In genomic region chrX:15814811-15815210, GRCh38 we compare ENCODE assay signal across 17 cellular contexts. TPM values are rescaled to one million over a fixed set of nuclear protein-coding genes. Genes with fewer than 3 reads are reported as not detected.
DNase-seq lines count a peak whose midpoint lies in the region; ATAC-seq and TF ChIP-seq lines count a peak whose summit lies in the region.
"Had no signal": no experiment of that assay in that cellular context is flagged by ENCODE, and none has a peak within 500 bp of the region (broad histone marks: within the 10 kb centered on the region; RNA-seq: fewer than 3 reads in every experiment).

No MANE protein-coding gene starts in this region.

- intact Hi-C loops in CD4-positive, alpha-beta memory T cell (cut with micrococcal nuclease), result no loop called here
- intact Hi-C loops in activated T-helper 1 cell treated with anti-CD3 and anti-CD28 coated beads, Interleukin-12 subunit alpha, Interleukin-12 subunit beta, Interleukin-2, Interleukin-4 antibody, amounts not matched to agents 30 ng/mL and 10 ng/mL and 1 ng/mL, durations not matched to agents 14 hours and 24 hours and 36 hours (cut with micrococcal nuclease), result loop anchor here (5.0 kb wide), 2 partner anchors 53 to 128 kb away; no protein-coding TSS in a partner anchor

- no peak overlapping the region for H3K4me3 Mint-ChIP-seq in activated CD4-positive, alpha-beta T cell treated with anti-CD3 and anti-CD28 coated beads, Interleukin-2, amount 10 ng/mL, durations not matched to agents 7 days and 5 days
- no peak overlapping the region for H3K4me3 Mint-ChIP-seq in CD4-positive, alpha-beta memory T cell
- H3K4me3 Mint-ChIP-seq in activated T-helper 1 cell treated with anti-CD3 and anti-CD28 coated beads, Interleukin-12 subunit alpha, Interleukin-12 subunit beta, Interleukin-2, Interleukin-4 antibody, amounts not matched to agents 30 ng/mL and 10 ng/mL and 1 ng/mL, durations not matched to agents 14 hours and 24 hours and 36 hours, result peak overlapping the region; percentile 22
- H3K4me3 Mint-ChIP-seq in nephron progenitor cell, result no peak overlapping the region
- no peak overlapping the region for H3K4me3 Mint-ChIP-seq in stimulated activated effector memory CD8-positive, alpha-beta T cell treated with anti-CD3 and anti-CD28 coated beads, Interleukin-12 subunit alpha, Interleukin-12 subunit beta, amount 100 ng/mL, for 72 hours
- H3K4me3 Mint-ChIP-seq: HFFc6 had no signal

- no peaks in the 10 kb centered on the region for H3K9me3 Mint-ChIP-seq in activated CD4-positive, alpha-beta T cell treated with anti-CD3 and anti-CD28 coated beads, Interleukin-2, amount 10 ng/mL, durations not matched to agents 7 days and 5 days
- peaks cover 0 to 2% (median 0%) of the 10 kb centered on the region in 8 donors for H3K9me3 Mint-ChIP-seq in CD4-positive, alpha-beta memory T cell
- H3K9me3 Mint-ChIP-seq in activated T-helper 1 cell treated with anti-CD3 and anti-CD28 coated beads, Interleukin-12 subunit alpha, Interleukin-12 subunit beta, Interleukin-2, Interleukin-4 antibody, amounts not matched to agents 30 ng/mL and 10 ng/mL and 1 ng/mL, durations not matched to agents 14 hours and 24 hours and 36 hours, result no peaks in the 10 kb centered on the region
- no peaks in the 10 kb centered on the region for H3K9me3 Mint-ChIP-seq in nephron progenitor cell
- H3K9me3 Mint-ChIP-seq in stimulated activated effector memory CD8-positive, alpha-beta T cell treated with anti-CD3 and anti-CD28 coated beads, Interleukin-12 subunit alpha, Interleukin-12 subunit beta, amount 100 ng/mL, for 72 hours, result no peaks in the 10 kb centered on the region
- H3K9me3 Mint-ChIP-seq: HFFc6 had no signal

- DNase-seq in activated CD4-positive, alpha-beta T cell treated with anti-CD3 and anti-CD28 coated beads, Interleukin-2, amount 10 ng/mL, durations not matched to agents 7 days and 5 days, result peak; percentile 8
- DNase-seq in activated CD4-positive, alpha-beta T cell treated with anti-CD3 and anti-CD28 coated beads for 4 hours, result no peak
- DNase-seq in CD4-positive, alpha-beta memory T cell, result no peak
- no peak for DNase-seq in activated T-helper 1 cell treated with anti-CD3 and anti-CD28 coated beads, Interleukin-12 subunit alpha, Interleukin-12 subunit beta, Interleukin-2, Interleukin-4 antibody, amounts not matched to agents 30 ng/mL and 10 ng/mL and 1 ng/mL, durations not matched to agents 14 hours and 24 hours and 36 hours (ENCODE audit: low spot score)
- DNase-seq in nephron progenitor cell, result no peak
- no peak for DNase-seq in stimulated activated effector memory CD8-positive, alpha-beta T cell treated with anti-CD3 and anti-CD28 coated beads, Interleukin-12 subunit alpha, Interleukin-12 subunit beta, amount 100 ng/mL, for 72 hours (ENCODE audit: low spot score in 2 of 2)
- no peak for DNase-seq in Ammon's horn (ENCODE audit: low spot score)
- DNase-seq: Caco-2, DMS153, HFFc6, NCI-H1048, NCI-H146, NCI-H2227 treated with DMSO at 0.1 percent for 48 hours, NCI-H524, PC-9 had no signal

- no peaks in the 10 kb centered on the region for H3K9me3 ChIP-seq in CD4-positive, alpha-beta memory T cell (ENCODE audit: control insufficient read depth in 1 of 2, low read length in 2 of 2)
- H3K9me3 ChIP-seq: BLaER1 treated with 17β-estradiol and CSF1 and Interleukin-3, amounts not matched to agents 10 nM and 100 nM; Caco-2 had no signal

- no peak overlapping the region for H3K4me3 ChIP-seq in CD4-positive, alpha-beta memory T cell (ENCODE audit: low read length in 2 of 2)
- H3K4me3 ChIP-seq: BLaER1 treated with 17β-estradiol and CSF1 and Interleukin-3, amounts not matched to agents 10 nM and 100 nM; PC-9 had no signal

- no peaks in the 10 kb centered on the region for H3K27me3 ChIP-seq in CD4-positive, alpha-beta memory T cell (ENCODE audit: insufficient read depth, low read length)

- no peak for TF ChIP-seq CTCF in nephron progenitor cell (IDR thresholded peaks at IDR 0.05)

- POLR2A ChIA-PET in activated CD4-positive, alpha-beta T cell treated with anti-CD3 and anti-CD28 coated beads, Interleukin-2, amount 10 ng/mL, durations not matched to agents 7 days and 5 days (lab: Charles Lee), result no interaction called here
- POLR2A ChIA-PET in CD4-positive, alpha-beta memory T cell (lab: Charles Lee; ENCODE audit: partially characterized antibody), result interaction anchor here (2.2 to 2.4 kb wide), 2 partner anchors 25 to 40 kb away, joined by 7 to 12 read pairs; partner anchors contain the start of genes AP1S2 and ZRSR2

- TF ChIP-seq POLR2A in GM18505 (IDR thresholded peaks at IDR 0.05; ENCODE audit: borderline replicate concordance, extremely low read depth, insufficient read depth, insufficient read length), result no peak

- H3K27me3 Mint-ChIP-seq in activated CD4-positive, alpha-beta T cell treated with anti-CD3 and anti-CD28 coated beads, Interleukin-2, amount 10 ng/mL, durations not matched to agents 7 days and 5 days, result no peaks in the 10 kb centered on the region
- H3K27me3 Mint-ChIP-seq in CD4-positive, alpha-beta memory T cell, result no peaks in the 10 kb centered on the region
- no peaks in the 10 kb centered on the region for H3K27me3 Mint-ChIP-seq in activated T-helper 1 cell treated with anti-CD3 and anti-CD28 coated beads, Interleukin-12 subunit alpha, Interleukin-12 subunit beta, Interleukin-2, Interleukin-4 antibody, amounts not matched to agents 30 ng/mL and 10 ng/mL and 1 ng/mL, durations not matched to agents 14 hours and 24 hours and 36 hours (ENCODE audit: insufficient read depth)
- H3K27me3 Mint-ChIP-seq in nephron progenitor cell (ENCODE audit: low read depth, poor library complexity), result no peaks in the 10 kb centered on the region

- H3K4me1 Mint-ChIP-seq in activated CD4-positive, alpha-beta T cell treated with anti-CD3 and anti-CD28 coated beads, Interleukin-2, amount 10 ng/mL, durations not matched to agents 7 days and 5 days, result peaks cover 43% of the 10 kb centered on the region
- H3K4me1 Mint-ChIP-seq in CD4-positive, alpha-beta memory T cell, result peaks cover 22 to 36% (median 30%) of the 10 kb centered on the region in 4 donors
- peaks cover 37% of the 10 kb centered on the region for H3K4me1 Mint-ChIP-seq in activated T-helper 1 cell treated with anti-CD3 and anti-CD28 coated beads, Interleukin-12 subunit alpha, Interleukin-12 subunit beta, Interleukin-2, Interleukin-4 antibody, amounts not matched to agents 30 ng/mL and 10 ng/mL and 1 ng/mL, durations not matched to agents 14 hours and 24 hours and 36 hours (ENCODE audit: low read depth)
- no peaks in the 10 kb centered on the region for H3K4me1 Mint-ChIP-seq in nephron progenitor cell
- peaks cover 27% of the 10 kb centered on the region for H3K4me1 Mint-ChIP-seq in stimulated activated effector memory CD8-positive, alpha-beta T cell treated with anti-CD3 and anti-CD28 coated beads, Interleukin-12 subunit alpha, Interleukin-12 subunit beta, amount 100 ng/mL, for 72 hours

- H3K36me3 Mint-ChIP-seq in activated CD4-positive, alpha-beta T cell treated with anti-CD3 and anti-CD28 coated beads, Interleukin-2, amount 10 ng/mL, durations not matched to agents 7 days and 5 days (ENCODE audit: low read depth), result peaks cover 32% of the 10 kb centered on the region
- H3K36me3 Mint-ChIP-seq in CD4-positive, alpha-beta memory T cell, result peaks cover 39 to 45% of the 10 kb centered on the region in 2 donors
- peaks cover 37% of the 10 kb centered on the region for H3K36me3 Mint-ChIP-seq in activated T-helper 1 cell treated with anti-CD3 and anti-CD28 coated beads, Interleukin-12 subunit alpha, Interleukin-12 subunit beta, Interleukin-2, Interleukin-4 antibody, amounts not matched to agents 30 ng/mL and 10 ng/mL and 1 ng/mL, durations not matched to agents 14 hours and 24 hours and 36 hours (ENCODE audit: low read depth)
- peaks cover 66% of the 10 kb centered on the region for H3K36me3 Mint-ChIP-seq in nephron progenitor cell (ENCODE audit: low read depth)
- peaks cover 91% of the 10 kb centered on the region for H3K36me3 Mint-ChIP-seq in stimulated activated effector memory CD8-positive, alpha-beta T cell treated with anti-CD3 and anti-CD28 coated beads, Interleukin-12 subunit alpha, Interleukin-12 subunit beta, amount 100 ng/mL, for 72 hours

- peaks cover 33% of the 10 kb centered on the region for H3K4me1 ChIP-seq in CD4-positive, alpha-beta memory T cell (ENCODE audit: insufficient read depth, low read length)
- H3K4me1 ChIP-seq: Caco-2 had no signal

- H3K27ac Mint-ChIP-seq in activated CD4-positive, alpha-beta T cell treated with anti-CD3 and anti-CD28 coated beads, Interleukin-2, amount 10 ng/mL, durations not matched to agents 7 days and 5 days, result peak overlapping the region; percentile 25
- peak overlapping the region in 6 of 7 donors; percentile 3 to 71 (median 18) for H3K27ac Mint-ChIP-seq in CD4-positive, alpha-beta memory T cell
- H3K27ac Mint-ChIP-seq in activated T-helper 1 cell treated with anti-CD3 and anti-CD28 coated beads, Interleukin-12 subunit alpha, Interleukin-12 subunit beta, Interleukin-2, Interleukin-4 antibody, amounts not matched to agents 30 ng/mL and 10 ng/mL and 1 ng/mL, durations not matched to agents 14 hours and 24 hours and 36 hours, result no peak overlapping the region
- H3K27ac Mint-ChIP-seq in nephron progenitor cell, result peak overlapping the region; percentile 55
- no peak overlapping the region for H3K27ac Mint-ChIP-seq in stimulated activated effector memory CD8-positive, alpha-beta T cell treated with anti-CD3 and anti-CD28 coated beads, Interleukin-12 subunit alpha, Interleukin-12 subunit beta, amount 100 ng/mL, for 72 hours
- H3K27ac Mint-ChIP-seq: HFFc6 had no signal

- no peak for ATAC-seq in stimulated activated effector memory CD8-positive, alpha-beta T cell treated with anti-CD3 and anti-CD28 coated beads, Interleukin-12 subunit alpha, Interleukin-12 subunit beta, amount 100 ng/mL, for 72 hours
- ATAC-seq in GM18505 (IDR thresholded peaks at IDR 0.05; ENCODE audit: unreplicated experiment), result no peak

- CTCF ChIA-PET in activated CD4-positive, alpha-beta T cell treated with anti-CD3 and anti-CD28 coated beads, Interleukin-2, amount 10 ng/mL, durations not matched to agents 7 days and 5 days (lab: Charles Lee), result interaction anchor here (1.4 to 1.5 kb wide), 2 partner anchors 10 to 19 kb away, joined by 3 to 5 read pairs; no protein-coding TSS in a partner anchor
- CTCF ChIA-PET in CD4-positive, alpha-beta memory T cell (lab: Charles Lee; ENCODE audit: partially characterized antibody), result interaction anchor here (1.1 to 1.5 kb wide), 4 partner anchors 24 to 882 kb away, joined by 3 to 8 read pairs (median 4); partner anchors contain the start of gene ZRSR2

- no peak overlapping the region for H3K27ac ChIP-seq in CD4-positive, alpha-beta memory T cell (ENCODE audit: low read depth, low read length)
- H3K27ac ChIP-seq: BLaER1 treated with 17β-estradiol and CSF1 and Interleukin-3, amounts not matched to agents 10 nM and 100 nM; PC-9 had no signal

- peaks cover 11% of the 10 kb centered on the region for H3K36me3 ChIP-seq in CD4-positive, alpha-beta memory T cell (ENCODE audit: insufficient read depth, low read length)

RNA-seq across cellular contexts. Expression of gene ZRSR2, which starts 24.5 kb away (rescaled TPM):
- total RNA-seq in activated CD4-positive, alpha-beta T cell treated with anti-CD3 and anti-CD28 coated beads, Interleukin-2, amount 10 ng/mL, durations not matched to agents 7 days and 5 days, result 10 to 100 TPM; 16.5 to 17.2 TPM
- 10 to 100 TPM; 30.1 to 30.7 TPM for total RNA-seq in CD4-positive, alpha-beta memory T cell
- polyA plus RNA-seq in CD4-positive, alpha-beta memory T cell, result 10 to 100 TPM; 19.5 to 42.2 TPM
- 20.6 and 22.1 TPM in 2 replicates for total RNA-seq in activated T-helper 1 cell treated with anti-CD3 and anti-CD28 coated beads, Interleukin-12 subunit alpha, Interleukin-12 subunit beta, Interleukin-2, Interleukin-4 antibody, amounts not matched to agents 30 ng/mL and 10 ng/mL and 1 ng/mL, durations not matched to agents 14 hours and 24 hours and 36 hours

RNA-seq across cellular contexts. Expression of gene AP1S2, which starts 39.8 kb away (rescaled TPM):
- total RNA-seq in activated CD4-positive, alpha-beta T cell treated with anti-CD3 and anti-CD28 coated beads, Interleukin-2, amount 10 ng/mL, durations not matched to agents 7 days and 5 days, result 10 to 100 TPM; 38.6 to 41.2 TPM
- total RNA-seq in CD4-positive, alpha-beta memory T cell, result 10 to 100 TPM; 23.9 to 26.4 TPM
- polyA plus RNA-seq in CD4-positive, alpha-beta memory T cell, result 10 to 100 TPM; 64.2 to 83.9 TPM
- total RNA-seq in activated T-helper 1 cell treated with anti-CD3 and anti-CD28 coated beads, Interleukin-12 subunit alpha, Interleukin-12 subunit beta, Interleukin-2, Interleukin-4 antibody, amounts not matched to agents 30 ng/mL and 10 ng/mL and 1 ng/mL, durations not matched to agents 14 hours and 24 hours and 36 hours, result 20.7 and 35.3 TPM in 2 replicates

Comparison
In these comparisons a context has a peak if more than half of its experiments do, and no peak if none do; other contexts are left out.
1. H3K27ac Mint-ChIP-seq: peak in activated CD4-positive, alpha-beta T cell treated with anti-CD3 and anti-CD28 coated beads, Interleukin-2, amount 10 ng/mL, durations not matched to agents 7 days and 5 days (single experiment), CD4-positive, alpha-beta memory T cell (6 of 7) and nephron progenitor cell (single experiment); none in activated T-helper 1 cell treated with anti-CD3 and anti-CD28 coated beads, Interleukin-12 subunit alpha, Interleukin-12 subunit beta, Interleukin-2, Interleukin-4 antibody, amounts not matched to agents 30 ng/mL and 10 ng/mL and 1 ng/mL, durations not matched to agents 14 hours and 24 hours and 36 hours (single experiment) and stimulated activated effector memory CD8-positive, alpha-beta T cell treated with anti-CD3 and anti-CD28 coated beads, Interleukin-12 subunit alpha, Interleukin-12 subunit beta, amount 100 ng/mL, for 72 hours (single experiment).